Comparison of ENCODE assay signal across 1 cellular context in genomic region chr14:35405304-35405996, GRCh38.
A peak's percentile ranks its signal among the peaks of the same experiment; 100 is the strongest.
TF ChIP-seq lines count a peak whose summit lies in the region.

No MANE protein-coding gene starts in this region.

TF ChIP-seq in HepG2, 621 proteins besides CTCF, POLR2A, EP300 and RAD21 (continued from another document and continues in another):
- TF ChIP-seq GLMP (CRISPR knock-in tag; IDR thresholded peaks at IDR 0.05; ENCODE audit: borderline replicate concordance) (no peak), ZNF367 (CRISPR knock-in tag; IDR thresholded peaks at IDR 0.05; ENCODE audit: borderline replicate concordance) (no peak), NFE2 (CRISPR knock-in tag; IDR thresholded peaks at IDR 0.05) (no peak), KLF16 (CRISPR knock-in tag; IDR thresholded peaks at IDR 0.05) (no peak), ZNF552 (CRISPR knock-in tag; IDR thresholded peaks at IDR 0.05; ENCODE audit: borderline replicate concordance) (0 out of 2 replicates have a peak, but pooled peaks have one; percentile 43), HNF1A (IDR thresholded peaks at IDR 0.05; ENCODE audit: low read depth) (no peak), HNF1A (CRISPR knock-in tag; IDR thresholded peaks at IDR 0.05; ENCODE audit: borderline replicate concordance) (no peak; the same call in 1 of the 2 replicates), TGIF2 (CRISPR knock-in tag; IDR thresholded peaks at IDR 0.05) (no peak), ZNF383 (CRISPR knock-in tag; IDR thresholded peaks at IDR 0.05; ENCODE audit: borderline replicate concordance) (no peak), KDM5B (CRISPR knock-in tag; IDR thresholded peaks at IDR 0.05; ENCODE audit: borderline replicate concordance) (no peak), ZNF17 (CRISPR knock-in tag; IDR thresholded peaks at IDR 0.05) (no peak), ZNF574 (CRISPR knock-in tag; IDR thresholded peaks at IDR 0.05) (no peak), ZNF251 (CRISPR knock-in tag; IDR thresholded peaks at IDR 0.05) (peak; percentile 73; the same call in 1 of the 2 replicates), ZNF570 (CRISPR knock-in tag; IDR thresholded peaks at IDR 0.05; ENCODE audit: borderline replicate concordance) (no peak), ZC3H13 (CRISPR knock-in tag; IDR thresholded peaks at IDR 0.05) (no peak), NRL (CRISPR knock-in tag; IDR thresholded peaks at IDR 0.05; ENCODE audit: borderline replicate concordance) (no peak), NFYC (CRISPR knock-in tag; IDR thresholded peaks at IDR 0.05) (no peak), ZNF274 (CRISPR knock-in tag; IDR thresholded peaks at IDR 0.05) (no peak), NFYB (CRISPR knock-in tag; IDR thresholded peaks at IDR 0.05) (no peak), ZNF790 (CRISPR knock-in tag; IDR thresholded peaks at IDR 0.05; ENCODE audit: borderline replicate concordance) (no peak), ZNF225 (CRISPR knock-in tag; IDR thresholded peaks at IDR 0.05) (no peak), ZNF549 (CRISPR knock-in tag; IDR thresholded peaks at IDR 0.05) (no peak), NCOA5 (CRISPR knock-in tag; IDR thresholded peaks at IDR 0.05) (no peak), HMGA1 (CRISPR knock-in tag; conservative IDR thresholded peaks at IDR 0.05) (no peak), POLR2AphosphoS5 (IDR thresholded peaks at IDR 0.05; ENCODE audit: low read depth, low read length) (no peak), ZMAT3 (CRISPR knock-in tag; conservative IDR thresholded peaks at IDR 0.05) (no peak; the same call in 1 of the 2 replicates), ZNF720 (CRISPR knock-in tag; IDR thresholded peaks at IDR 0.05) (no peak), FLYWCH1 (CRISPR knock-in tag; IDR thresholded peaks at IDR 0.05) (no peak), ZNF3 (CRISPR knock-in tag; IDR thresholded peaks at IDR 0.05) (no peak), RAD51 (IDR thresholded peaks at IDR 0.05; ENCODE audit: borderline replicate concordance) (no peak), AHDC1 (CRISPR knock-in tag; IDR thresholded peaks at IDR 0.05; ENCODE audit: borderline replicate concordance) (no peak), THAP11 (CRISPR knock-in tag; IDR thresholded peaks at IDR 0.05) (no peak), ZNF567 (CRISPR knock-in tag; IDR thresholded peaks at IDR 0.05; ENCODE audit: borderline replicate concordance) (peak; percentile 75; the same call in 1 of the 2 replicates), ZSCAN30 (CRISPR knock-in tag; IDR thresholded peaks at IDR 0.05) (no peak; the same call in 1 of the 2 replicates), ZNF343 (CRISPR knock-in tag; IDR thresholded peaks at IDR 0.05) (no peak), RNF2 (conservative IDR thresholded peaks at IDR 0.05; ENCODE audit: low read depth) (no peak), TEAD2 (CRISPR knock-in tag; IDR thresholded peaks at IDR 0.05) (no peak), DPF2 (CRISPR knock-in tag; IDR thresholded peaks at IDR 0.05; ENCODE audit: borderline replicate concordance, low read depth) (0 out of 2 replicates have a peak, but pooled peaks have one; percentile 17), SP4 (CRISPR knock-in tag; IDR thresholded peaks at IDR 0.05) (no peak), ZC3H4 (CRISPR knock-in tag; IDR thresholded peaks at IDR 0.05; ENCODE audit: borderline replicate concordance) (peak; percentile 65), ZNF326 (CRISPR knock-in tag; IDR thresholded peaks at IDR 0.05; ENCODE audit: borderline replicate concordance) (no peak), ZKSCAN8 (CRISPR knock-in tag; IDR thresholded peaks at IDR 0.05; ENCODE audit: borderline replicate concordance) (no peak), CBFB (CRISPR knock-in tag; IDR thresholded peaks at IDR 0.05) (0 out of 2 replicates have a peak, but pooled peaks have one; percentile 25), SCMH1 (CRISPR knock-in tag; IDR thresholded peaks at IDR 0.05; ENCODE audit: borderline replicate concordance) (no peak)
- TF ChIP-seq, protein P1, sequence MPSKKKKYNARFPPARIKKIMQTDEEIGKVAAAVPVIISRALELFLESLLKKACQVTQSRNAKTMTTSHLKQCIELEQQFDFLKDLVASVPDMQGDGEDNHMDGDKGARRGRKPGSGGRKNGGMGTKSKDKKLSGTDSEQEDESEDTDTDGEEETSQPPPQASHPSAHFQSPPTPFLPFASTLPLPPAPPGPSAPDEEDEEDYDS (CRISPR knock-in tag; IDR thresholded peaks at IDR 0.05): no peak
- TF ChIP-seq, protein P2, sequence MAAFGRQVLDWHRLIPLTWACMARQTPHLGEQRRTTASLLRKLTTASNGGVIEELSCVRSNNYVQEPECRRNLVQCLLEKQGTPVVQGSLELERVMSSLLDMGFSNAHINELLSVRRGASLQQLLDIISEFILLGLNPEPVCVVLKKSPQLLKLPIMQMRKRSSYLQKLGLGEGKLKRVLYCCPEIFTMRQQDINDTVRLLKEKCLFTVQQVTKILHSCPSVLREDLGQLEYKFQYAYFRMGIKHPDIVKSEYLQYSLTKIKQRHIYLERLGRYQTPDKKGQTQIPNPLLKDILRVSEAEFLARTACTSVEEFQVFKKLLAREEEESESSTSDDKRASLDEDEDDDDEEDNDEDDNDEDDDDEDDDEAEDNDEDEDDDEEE (CRISPR knock-in tag; IDR thresholded peaks at IDR 0.05): 0 out of 2 replicates have a peak, but pooled peaks have one; percentile 58
- TF ChIP-seq, protein P3, sequence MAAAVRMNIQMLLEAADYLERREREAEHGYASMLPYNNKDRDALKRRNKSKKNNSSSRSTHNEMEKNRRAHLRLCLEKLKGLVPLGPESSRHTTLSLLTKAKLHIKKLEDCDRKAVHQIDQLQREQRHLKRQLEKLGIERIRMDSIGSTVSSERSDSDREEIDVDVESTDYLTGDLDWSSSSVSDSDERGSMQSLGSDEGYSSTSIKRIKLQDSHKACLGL (CRISPR knock-in tag; IDR thresholded peaks at IDR 0.05): no peak
- TF ChIP-seq, protein P4, sequence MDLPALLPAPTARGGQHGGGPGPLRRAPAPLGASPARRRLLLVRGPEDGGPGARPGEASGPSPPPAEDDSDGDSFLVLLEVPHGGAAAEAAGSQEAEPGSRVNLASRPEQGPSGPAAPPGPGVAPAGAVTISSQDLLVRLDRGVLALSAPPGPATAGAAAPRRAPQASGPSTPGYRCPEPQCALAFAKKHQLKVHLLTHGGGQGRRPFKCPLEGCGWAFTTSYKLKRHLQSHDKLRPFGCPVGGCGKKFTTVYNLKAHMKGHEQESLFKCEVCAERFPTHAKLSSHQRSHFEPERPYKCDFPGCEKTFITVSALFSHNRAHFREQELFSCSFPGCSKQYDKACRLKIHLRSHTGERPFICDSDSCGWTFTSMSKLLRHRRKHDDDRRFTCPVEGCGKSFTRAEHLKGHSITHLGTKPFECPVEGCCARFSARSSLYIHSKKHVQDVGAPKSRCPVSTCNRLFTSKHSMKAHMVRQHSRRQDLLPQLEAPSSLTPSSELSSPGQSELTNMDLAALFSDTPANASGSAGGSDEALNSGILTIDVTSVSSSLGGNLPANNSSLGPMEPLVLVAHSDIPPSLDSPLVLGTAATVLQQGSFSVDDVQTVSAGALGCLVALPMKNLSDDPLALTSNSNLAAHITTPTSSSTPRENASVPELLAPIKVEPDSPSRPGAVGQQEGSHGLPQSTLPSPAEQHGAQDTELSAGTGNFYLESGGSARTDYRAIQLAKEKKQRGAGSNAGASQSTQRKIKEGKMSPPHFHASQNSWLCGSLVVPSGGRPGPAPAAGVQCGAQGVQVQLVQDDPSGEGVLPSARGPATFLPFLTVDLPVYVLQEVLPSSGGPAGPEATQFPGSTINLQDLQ (CRISPR knock-in tag; IDR thresholded peaks at IDR 0.05): no peak
